9 cellular contexts compared by ENCODE assay signal in genomic region chr16:50467943-50468748, GRCh38.
A peak's percentile ranks its signal among the peaks of the same experiment; 100 is the strongest.
DNase-seq lines count a peak whose midpoint lies in the region; ATAC-seq, FAIRE-seq and TF ChIP-seq lines count a peak whose summit lies in the region.
"Had no signal": no experiment of that assay in that cellular context is flagged by ENCODE, and none has a peak within 500 bp of the region (broad histone marks: within the 10 kb centered on the region; RNA-seq: fewer than 3 reads in every experiment).

No MANE protein-coding gene starts in this region.

- no peak overlapping the region for H3K4me3 ChIP-seq in CD8-positive, alpha-beta memory T cell (ENCODE audit: low read length)
- H3K4me3 ChIP-seq in keratinocyte (ENCODE audit: control insufficient read depth in 2 of 3, extremely low read depth in 1 of 3, insufficient read depth in 2 of 3, low read depth in 1 of 3, low read length in 3 of 3) (peak overlapping the region in 2 of 3 experiments; percentile 13 to 22), stomach smooth muscle (ENCODE audit: low read length in 2 of 2) (peak overlapping the region; percentile 26 to 67), right atrium auricular region (peak overlapping the region in 1 of 2 donors; percentile 40)

- H3K9me1 ChIP-seq in keratinocyte (ENCODE audit: control insufficient read depth, extremely low read depth, insufficient read depth, low read length) = no peaks in the 10 kb centered on the region

- H3K9ac ChIP-seq in keratinocyte (ENCODE audit: control insufficient read depth, extremely low read depth, insufficient read depth, low read length) (no peak overlapping the region), stomach smooth muscle (ENCODE audit: low read length in 2 of 2) (peak overlapping the region in 1 of 2 donors; percentile 51)

- peak overlapping the region in 4 of 7 donors; percentile 52 to 80 (median 62) for H3K4me3 Mint-ChIP-seq in CD8-positive, alpha-beta memory T cell

- no peaks in the 10 kb centered on the region for H3K79me2 ChIP-seq in keratinocyte (ENCODE audit: control insufficient read depth, insufficient read depth, low read length)

- DNase-seq in CD8-positive, alpha-beta memory T cell = peak in 1 of 5 donors; percentile 10
- peak; percentile 30 to 43 for DNase-seq in activated T-cell treated with anti-CD3 and anti-CD28 coated beads, Interleukin-2, amount 50 U/mL, for 48 hours
- DNase-seq in keratinocyte (ENCODE audit: low read depth, low spot score) (no peak), NCI-H1048 (lab: John Stamatoyannopoulos, UW) (no peak), right atrium auricular region (ENCODE audit: low spot score) (no peak)

- peaks cover 7 to 11% (median 10%) of the 10 kb centered on the region in 3 donors for H3K4me1 Mint-ChIP-seq in CD8-positive, alpha-beta memory T cell

- ATAC-seq in HG03432 (IDR thresholded peaks at IDR 0.05; ENCODE audit: unreplicated experiment) (peak; percentile 59), HG03442 (IDR thresholded peaks at IDR 0.05; ENCODE audit: unreplicated experiment) (no peak)

- no peak overlapping the region for H3K27ac ChIP-seq in CD8-positive, alpha-beta memory T cell (ENCODE audit: low read depth, low read length)
- no peak overlapping the region for H3K27ac ChIP-seq in keratinocyte (ENCODE audit: control insufficient read depth, insufficient read depth, low read length)
- H3K27ac ChIP-seq in stomach smooth muscle (ENCODE audit: low read length) = no peak overlapping the region
- no peak overlapping the region for H3K27ac ChIP-seq in right atrium auricular region
- H3K27ac ChIP-seq: HL-60 had no signal

- TF ChIP-seq CTCF in keratinocyte (optimal IDR thresholded peaks at IDR 0.05 in 1 of 3, IDR thresholded peaks at IDR 0.05 in 1 of 3, conservative IDR thresholded peaks at IDR 0.05 in 1 of 3; ENCODE audit: extremely low read depth in 1 of 3, insufficient read depth in 2 of 3, low read length in 3 of 3) (no peak), right atrium auricular region (IDR thresholded peaks at IDR 0.05) (no peak)

- H3K9me3 ChIP-seq in CD8-positive, alpha-beta memory T cell (ENCODE audit: low read length) = no peaks in the 10 kb centered on the region
- H3K9me3 ChIP-seq in keratinocyte (ENCODE audit: control insufficient read depth, low read depth, low read length) (no peaks in the 10 kb centered on the region), stomach smooth muscle (ENCODE audit: control insufficient read depth in 2 of 2, low read length in 2 of 2) (peaks cover 0 to 2% of the 10 kb centered on the region in 2 donors), right atrium auricular region (peaks cover 0 to 10% of the 10 kb centered on the region in 2 donors)

- peak overlapping the region; percentile 66 for H2AFZ ChIP-seq in keratinocyte (ENCODE audit: control insufficient read depth, low read length)

- no peaks in the 10 kb centered on the region for H4K20me1 ChIP-seq in keratinocyte (ENCODE audit: control insufficient read depth, extremely low read depth, insufficient read depth, low read length)

- peaks cover 3% of the 10 kb centered on the region for H3K27me3 ChIP-seq in CD8-positive, alpha-beta memory T cell (ENCODE audit: insufficient read depth, low read length, poor library complexity, severe bottlenecking)
- H3K27me3 ChIP-seq in keratinocyte (ENCODE audit: control insufficient read depth, extremely low read depth, insufficient read depth, low read length) (peaks cover 10% of the 10 kb centered on the region), stomach smooth muscle (ENCODE audit: control insufficient read depth in 1 of 2, insufficient read depth in 2 of 2, low read length in 2 of 2) (peaks cover 0 to 3% of the 10 kb centered on the region in 2 donors), right atrium auricular region (no peaks in the 10 kb centered on the region)

- H3K4me1 ChIP-seq in CD8-positive, alpha-beta memory T cell (ENCODE audit: insufficient read depth, low read length) = no peaks in the 10 kb centered on the region
- H3K4me1 ChIP-seq in keratinocyte (ENCODE audit: control insufficient read depth, extremely low read depth, insufficient read depth, low read length) (peaks cover 2% of the 10 kb centered on the region), stomach smooth muscle (ENCODE audit: control insufficient read depth, insufficient read depth, low read length) (peaks cover 11% of the 10 kb centered on the region), right atrium auricular region (peaks cover 0 to 8% of the 10 kb centered on the region in 2 donors)

- POLR2A ChIA-PET in CD8-positive, alpha-beta memory T cell (lab: Charles Lee) = no interaction called here

- H3K36me3 Mint-ChIP-seq in CD8-positive, alpha-beta memory T cell = peaks cover 0 to 4% (median 0%) of the 10 kb centered on the region in 3 donors

- no peak for FAIRE-seq in keratinocyte (lab: Jason Lieb, UNC)

- no peaks in the 10 kb centered on the region for H3K36me3 ChIP-seq in CD8-positive, alpha-beta memory T cell (ENCODE audit: insufficient read depth, low read length)
- H3K36me3 ChIP-seq in keratinocyte (ENCODE audit: control insufficient read depth in 2 of 2, extremely low read depth in 1 of 2, insufficient read depth in 2 of 2, low read length in 2 of 2) (no peaks in the 10 kb centered on the region), stomach smooth muscle (ENCODE audit: control insufficient read depth in 2 of 2, insufficient read depth in 2 of 2, low read length in 2 of 2) (no peaks in the 10 kb centered on the region), right atrium auricular region (no peaks in the 10 kb centered on the region)

- no peaks in the 10 kb centered on the region for H3K9me3 Mint-ChIP-seq in CD8-positive, alpha-beta memory T cell

- peak overlapping the region in 1 of 8 donors; percentile 47 for H3K27ac Mint-ChIP-seq in CD8-positive, alpha-beta memory T cell

- dilution Hi-C loops in keratinocyte (cut with MboI; ENCODE audit: extremely low pct_ligation_motif_present, low sequenced_read_pairs) = no loop called here

- H3K4me2 ChIP-seq in keratinocyte (ENCODE audit: control insufficient read depth, extremely low read depth, insufficient read depth, low read depth, low read length) = peak overlapping the region; percentile 52

- CTCF ChIA-PET in CD8-positive, alpha-beta memory T cell (lab: Charles Lee) = no interaction called here

- peaks cover 30 to 67% of the 10 kb centered on the region in 2 donors for H3K27me3 Mint-ChIP-seq in CD8-positive, alpha-beta memory T cell

Comparison
In these comparisons a context has a peak if more than half of its experiments do, and no peak if none do; other contexts are left out.
1. DNase-seq: peak in activated T-cell treated with anti-CD3 and anti-CD28 coated beads, Interleukin-2, amount 50 U/mL, for 48 hours (2 of 2); none in keratinocyte (single experiment), NCI-H1048 (single experiment) and right atrium auricular region (single experiment).